In the genomic region with DNA sequence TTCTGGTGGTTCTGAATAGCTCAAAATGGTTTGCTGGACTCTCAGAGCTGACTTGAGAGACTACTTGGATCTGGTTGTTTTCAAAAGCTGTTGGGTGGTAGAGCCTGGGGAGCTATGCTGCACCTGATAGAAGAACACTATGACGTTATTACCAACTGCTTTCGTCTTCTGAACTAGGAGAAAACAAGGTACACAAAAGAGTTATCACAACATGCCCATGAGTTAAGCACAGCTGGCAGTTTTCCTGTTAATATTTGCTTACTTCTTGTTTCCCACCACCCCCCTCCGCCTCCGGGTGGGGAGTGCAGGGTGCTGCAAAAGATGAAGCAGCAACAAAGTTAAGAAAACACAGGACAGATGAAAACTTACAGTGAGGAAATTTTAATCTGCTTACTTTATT, we compare ENCODE assay signal across 21 cellular contexts.
DNase-seq lines count a peak whose midpoint lies in the region; ATAC-seq and FAIRE-seq lines count a peak whose summit lies in the region.
"Had no signal": no experiment of that assay in that cellular context is flagged by ENCODE, and none has a peak within 500 bp of the region (broad histone marks: within the 10 kb centered on the region; RNA-seq: fewer than 3 reads in every experiment).

No MANE protein-coding gene starts in this region.

- DNase-seq in NCI-H748 (lab: John Stamatoyannopoulos, UW; ENCODE audit: unreplicated experiment) (peak; percentile 19), NCI-H748 treated with DMSO at 0.1 percent for 48 hours (lab: John Stamatoyannopoulos, UW) (no peak), NCI-H69 (lab: John Stamatoyannopoulos, UW) (peak; percentile 59), brain pericyte (ENCODE audit: low read depth, low spot score) (peak; percentile 88), smooth muscle cell of the brain vasculature (ENCODE audit: low read depth, low spot score) (peak; percentile 75), HTR-8/SVneo (ENCODE audit: insufficient read length, low spot score) (no peak)
- DNase-seq: Karpas-422, NCI-H187 treated with DMSO at 0.1 percent for 48 hours, NCI-H2171, NCI-H446, NCI-H82, OCI-M1, SJCRH30, T-cell had no signal

- FAIRE-seq in HTR-8/SVneo (lab: Jason Lieb, UNC) = no peak
- FAIRE-seq: A204.1, G401.6, GM12892, H1, RCC 7860 had no signal

- no peak for ATAC-seq in GM18861 (IDR thresholded peaks at IDR 0.05; ENCODE audit: unreplicated experiment)
- ATAC-seq: HCT116, T-cell had no signal

Comparison
In these comparisons a context has a peak if more than half of its experiments do, and no peak if none do; other contexts are left out.
1. DNase-seq: peak in NCI-H748 (single experiment), NCI-H69 (single experiment), brain pericyte (single experiment) and smooth muscle cell of the brain vasculature (single experiment); none in NCI-H748 treated with DMSO at 0.1 percent for 48 hours (single experiment) and HTR-8/SVneo (single experiment).